Comparison of ENCODE assay signal across 9 cellular contexts in the genomic region with DNA sequence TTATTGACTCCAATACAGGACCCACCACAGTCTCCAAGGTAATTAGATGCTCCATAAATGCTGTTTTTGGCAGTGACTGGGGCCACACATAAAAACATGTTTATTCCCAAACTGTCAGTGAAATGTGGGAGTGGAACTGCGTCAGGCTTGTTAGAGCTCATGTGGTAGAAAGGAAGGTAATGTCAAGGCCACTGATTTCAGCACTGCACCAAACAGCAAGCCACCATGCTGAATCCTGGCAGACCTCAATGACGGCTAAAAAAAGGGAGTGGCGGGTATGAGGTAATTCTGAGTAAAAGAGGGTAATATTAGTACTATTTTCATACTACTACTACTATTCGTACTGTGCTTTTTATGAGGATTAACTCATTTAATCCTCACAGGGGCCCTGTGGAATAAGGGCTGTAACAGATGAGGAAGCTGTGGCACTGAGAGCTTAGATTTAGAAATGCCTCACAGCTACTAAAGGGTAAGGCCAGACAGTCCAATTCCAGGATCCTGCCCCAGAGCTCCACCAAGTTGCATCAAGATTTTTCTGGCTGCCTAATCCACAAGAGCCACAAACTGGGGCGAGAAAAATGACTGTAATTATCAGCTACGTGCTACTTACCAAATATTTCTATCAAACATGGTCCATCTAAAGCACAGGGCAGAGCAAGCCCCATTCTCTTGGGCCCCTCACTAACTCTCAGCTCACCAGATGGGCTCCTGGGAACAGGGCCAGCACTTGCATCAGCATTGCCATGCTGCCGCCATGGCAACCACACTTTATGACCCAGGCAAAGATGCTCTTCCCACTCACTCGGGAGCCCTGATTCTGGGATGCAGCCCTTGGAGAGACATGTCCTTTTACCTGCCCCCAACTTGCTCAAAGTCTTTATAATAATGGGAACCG.
DNase-seq lines count a peak whose midpoint lies in the region; ATAC-seq, FAIRE-seq and TF ChIP-seq lines count a peak whose summit lies in the region.
"Had no signal": no experiment of that assay in that cellular context is flagged by ENCODE, and none has a peak within 500 bp of the region (broad histone marks: within the 10 kb centered on the region; RNA-seq: fewer than 3 reads in every experiment).

No MANE protein-coding gene starts in this region.

- no peak overlapping the region for H3K9ac ChIP-seq in K562 (ENCODE audit: insufficient read depth in 1 of 2, low read depth in 2 of 2, low read length in 2 of 2)

- no peaks in the 10 kb centered on the region for H3K36me3 ChIP-seq in K562 (ENCODE audit: control insufficient read depth, insufficient read depth, low read length)

- BruUV-seq in K562 (replicated peaks; lab: Mats Ljungman, UMichigan) = no TSS peak

- no peak for TF ChIP-seq RAD21 in K562 (CRISPR knock-in tag; conservative IDR thresholded peaks at IDR 0.05 in 1 of 2, IDR thresholded peaks at IDR 0.05 in 1 of 2)

- H3K27ac ChIP-seq in K562 (ENCODE audit: extremely low read depth, low read depth, low read length) = no peak overlapping the region

- CTCF ChIA-PET in K562 (lab: Yijun Ruan, JAX; ENCODE audit: low intra/inter-chr PET ratio) = no interaction called here

- peaks cover 2 to 4% of the 10 kb centered on the region in 2 experiments; a peak in 1 of 5 replicates for H3K27me3 ChIP-seq in K562 (ENCODE audit: control insufficient read depth in 2 of 2, insufficient read depth in 2 of 2, low read length in 2 of 2)

- no peak overlapping the region for H3K4me2 ChIP-seq in K562 (ENCODE audit: insufficient read depth, low read length)

- H3K4me1 ChIP-seq in K562 (replicated peaks in 1 of 2; ENCODE audit: control insufficient read depth in 2 of 2, insufficient read depth in 2 of 2, low read length in 2 of 2) = no peaks in the 10 kb centered on the region; a peak in 1 of 5 replicates

- TF ChIP-seq POLR2A in K562 (conservative IDR thresholded peaks at IDR 0.05) = no peak

- H3K79me2 ChIP-seq in K562 (ENCODE audit: control insufficient read depth, insufficient read depth, low read length) = no peaks in the 10 kb centered on the region

- no peak for TF ChIP-seq EP300 in K562 (IDR thresholded peaks at IDR 0.05; ENCODE audit: low read length)

- no peak for FAIRE-seq in K562 (lab: Jason Lieb, UNC)

- in situ Hi-C loops in K562 (cut with MboI) = no loop called here

- no peak for TF ChIP-seq CTCF in K562 (IDR thresholded peaks at IDR 0.05 in 2 of 3, conservative IDR thresholded peaks at IDR 0.05 in 1 of 3; ENCODE audit: insufficient read depth in 2 of 3, low read depth in 1 of 3, low read length in 3 of 3)

- DNase-seq in DMS 273 (lab: John Stamatoyannopoulos, UW; ENCODE audit: unreplicated experiment) (peak; percentile 97), NCI-H1436 treated with DMSO at 0.1 percent for 48 hours (lab: John Stamatoyannopoulos, UW) (peak; percentile 1), K562 (ENCODE audit: extremely low read depth in 1 of 4, low spot score in 3 of 4) (no peak), myocyte (ENCODE audit: low read depth) (peak; percentile 57), DMS114 treated with DMSO at 0.1 percent for 48 hours (lab: John Stamatoyannopoulos, UW; ENCODE audit: unreplicated experiment) (no peak), SIG-M5 treated with dmso at 0.1 percent for 504 hours (lab: John Stamatoyannopoulos, UW; ENCODE audit: unreplicated experiment) (no peak)
- DNase-seq: immature natural killer cell had no signal

- POLR2A ChIA-PET in K562 (lab: Yijun Ruan, JAX) = interaction anchor here (0.5 kb wide), 1 partner anchor 9 kb away, joined by 3 read pairs; no protein-coding TSS in a partner anchor

- WGBS in K562 (ENCODE audit: insufficient coverage, low coverage, missing lambda C conversion rate) = 5% methylated on average over 8 of the region's 9 CpGs

- no peaks in the 10 kb centered on the region for H3K9me1 ChIP-seq in K562 (ENCODE audit: control insufficient read depth, insufficient read depth, low read length)

- intact Hi-C loops in K562 (cut with micrococcal nuclease) = no loop called here

- 0 out of 2 replicates have a peak, but pooled peaks cover 4% of the 10 kb centered on the region for H4K20me1 ChIP-seq in K562 (replicated peaks; ENCODE audit: control insufficient read depth, insufficient read depth, low read length)

- no peak for ATAC-seq in K562
- no peak for ATAC-seq in HG03025 (IDR thresholded peaks at IDR 0.05; ENCODE audit: low FRiP score, unreplicated experiment)
- ATAC-seq in HG03571 (IDR thresholded peaks at IDR 0.05; ENCODE audit: unreplicated experiment) = no peak

- H3K9me3 ChIP-seq in K562 (replicated peaks; ENCODE audit: control insufficient read depth, insufficient read depth, low read depth, low read length) = no peaks in the 10 kb centered on the region

- no peak overlapping the region for H2AFZ ChIP-seq in K562 (ENCODE audit: low read depth, low read length)

- no peak overlapping the region for H3K4me3 ChIP-seq in K562

TF ChIP-seq in K562, 482 proteins besides CTCF, POLR2A, EP300 and RAD21:
- TF ChIP-seq RFX1 (IDR thresholded peaks at IDR 0.05) (0 out of 2 replicates have a peak, but pooled peaks have one; percentile 21), YY1 (IDR thresholded peaks at IDR 0.05; ENCODE audit: borderline replicate concordance in 1 of 3, control insufficient read depth in 1 of 3, extremely low read depth in 1 of 3, insufficient read depth in 3 of 3, insufficient read length in 1 of 3, insufficient replicate concordance in 2 of 3, low read depth in 1 of 3, low read length in 2 of 3) (no peak)

Comparison
In these comparisons a context has a peak if more than half of its experiments do, and no peak if none do; other contexts are left out.
1. DNase-seq: peak in DMS 273 (single experiment), NCI-H1436 treated with DMSO at 0.1 percent for 48 hours (single experiment) and myocyte (single experiment); none in K562 (0 of 4), DMS114 treated with DMSO at 0.1 percent for 48 hours (single experiment) and SIG-M5 treated with dmso at 0.1 percent for 504 hours (single experiment).